15 cellular contexts compared by ENCODE assay signal in the genomic region with DNA sequence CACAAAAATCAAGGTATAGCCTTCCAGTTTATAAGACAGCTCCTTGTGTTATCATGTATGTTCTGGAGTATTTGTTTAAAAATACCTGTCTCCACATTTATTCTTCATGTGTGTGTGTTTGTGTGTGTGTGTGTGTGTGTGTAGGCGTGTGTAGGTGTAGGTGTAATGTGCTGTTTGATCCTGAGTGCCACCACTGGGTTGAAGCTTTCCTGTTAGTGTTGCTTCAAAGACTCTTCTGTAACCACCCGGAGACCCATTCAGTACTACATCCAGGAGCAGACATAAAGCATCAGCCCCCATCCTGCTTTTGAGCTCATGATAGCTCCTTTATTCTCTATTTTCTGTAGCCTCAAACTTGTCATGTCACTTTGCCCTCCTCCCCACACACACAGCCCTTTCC. TPM values are rescaled to one million over a fixed set of nuclear protein-coding genes. Genes with fewer than 3 reads are reported as not detected.
DNase-seq lines count a peak whose midpoint lies in the region; ATAC-seq and TF ChIP-seq lines count a peak whose summit lies in the region.
"Had no signal": no experiment of that assay in that cellular context is flagged by ENCODE, and none has a peak within 500 bp of the region (broad histone marks: within the 10 kb centered on the region; RNA-seq: fewer than 3 reads in every experiment).

No MANE protein-coding gene starts in this region.

- CTCF ChIA-PET in HCT116 (lab: Charles Lee) (no interaction called here), T-cell (lab: Charles Lee) (interaction anchor here in 1 of 2 donors (0.6 to 1.2 kb wide), 2 partner anchors 59 to 182 kb away, joined by 3 read pairs; a partner anchor contains a TSS)

- H3K4me1 ChIP-seq in HCT116 (ENCODE audit: control insufficient read depth in 1 of 2, insufficient read depth in 2 of 2, low read length in 2 of 2) (peaks cover 4 to 32% of the 10 kb centered on the region in 2 experiments; a peak in 2 of 4 replicates), tibial artery (no peaks in the 10 kb centered on the region)
- H3K4me1 ChIP-seq: Caco-2 had no signal

- TF ChIP-seq POLR2A in HCT116 (IDR thresholded peaks at IDR 0.05; ENCODE audit: borderline replicate concordance, extremely low read depth, insufficient read depth, insufficient read length): no peak

- no peaks in the 10 kb centered on the region for H3K27me3 Mint-ChIP-seq in activated naive CD8-positive, alpha-beta T cell
- H3K27me3 Mint-ChIP-seq in activated naive CD8-positive, alpha-beta T cell treated with anti-CD3 and anti-CD28 coated beads for 36 hours: no peaks in the 10 kb centered on the region
- H3K27me3 Mint-ChIP-seq in T-cell: no peaks in the 10 kb centered on the region
- peaks cover 20% of the 10 kb centered on the region for H3K27me3 Mint-ChIP-seq in neural crest cell (ENCODE audit: low read depth)
- H3K27me3 Mint-ChIP-seq in endothelial cell (ENCODE audit: unreplicated experiment): peaks cover 4% of the 10 kb centered on the region
- H3K27me3 Mint-ChIP-seq: B cell had no signal

- H3K4me3 Mint-ChIP-seq in activated naive CD8-positive, alpha-beta T cell: no peak overlapping the region
- H3K4me3 Mint-ChIP-seq in activated naive CD8-positive, alpha-beta T cell treated with anti-CD3 and anti-CD28 coated beads for 36 hours: no peak overlapping the region
- H3K4me3 Mint-ChIP-seq in T-cell: no peak overlapping the region
- no peak overlapping the region for H3K4me3 Mint-ChIP-seq in neural crest cell
- H3K4me3 Mint-ChIP-seq in endothelial cell (ENCODE audit: unreplicated experiment): no peak overlapping the region
- H3K4me3 Mint-ChIP-seq: B cell, H9 had no signal

- no peak for TF ChIP-seq CTCF in HCT116 (IDR thresholded peaks at IDR 0.05 in 2 of 3, conservative IDR thresholded peaks at IDR 0.05 in 1 of 3; ENCODE audit: borderline replicate concordance in 1 of 3, insufficient read depth in 1 of 3, low read depth in 2 of 3, low read length in 2 of 3)
- TF ChIP-seq CTCF in neural crest cell (conservative IDR thresholded peaks at IDR 0.05): no peak
- TF ChIP-seq CTCF in tibial artery (IDR thresholded peaks at IDR 0.05): no peak
- no peak for TF ChIP-seq CTCF in endothelial cell (IDR thresholded peaks at IDR 0.05; ENCODE audit: unreplicated experiment)

- peaks cover 6% of the 10 kb centered on the region; the same call in 1 of the 2 replicates for H3K79me2 ChIP-seq in HCT116 (ENCODE audit: insufficient read depth, low read length)

- H3K4me2 ChIP-seq in HCT116 (ENCODE audit: low read length): 0 out of 2 replicates have a peak overlapping the region, but pooled peaks have one; percentile 57
- H3K4me2 ChIP-seq: BLaER1 treated with 17β-estradiol and CSF1 and Interleukin-3, amounts not matched to agents 10 nM and 100 nM had no signal

- H3K36me3 ChIP-seq in HCT116 (ENCODE audit: control insufficient read depth in 1 of 2, insufficient read depth in 2 of 2, low read length in 2 of 2): no peaks in the 10 kb centered on the region
- no peaks in the 10 kb centered on the region for H3K36me3 ChIP-seq in tibial artery

- no peaks in the 10 kb centered on the region for H3K27me3 ChIP-seq in HCT116 (ENCODE audit: insufficient read depth, low read length)
- no peaks in the 10 kb centered on the region for H3K27me3 ChIP-seq in tibial artery

- no peaks in the 10 kb centered on the region for H3K9me2 ChIP-seq in HCT116 (ENCODE audit: insufficient read depth)

- RAD21 ChIA-PET in HCT116 (lab: Charles Lee; ENCODE audit: low non-redundant PET in 1 of 2, low total read pairs in 2 of 2, uncharacterized antibody in 2 of 2, unreplicated experiment in 2 of 2): no interaction called here

- H2AFZ ChIP-seq in HCT116 (ENCODE audit: low read depth, low read length, poor library complexity, severe bottlenecking): no peak overlapping the region

- H3K4me1 Mint-ChIP-seq in activated naive CD8-positive, alpha-beta T cell (ENCODE audit: low read depth): peaks cover 30% of the 10 kb centered on the region
- H3K4me1 Mint-ChIP-seq in activated naive CD8-positive, alpha-beta T cell treated with anti-CD3 and anti-CD28 coated beads for 36 hours: peaks cover 19% of the 10 kb centered on the region
- H3K4me1 Mint-ChIP-seq in T-cell: peaks cover 7 to 28% (median 22%) of the 10 kb centered on the region in 3 donors
- H3K4me1 Mint-ChIP-seq in neural crest cell: peaks cover 28% of the 10 kb centered on the region
- peaks cover 4% of the 10 kb centered on the region for H3K4me1 Mint-ChIP-seq in endothelial cell (ENCODE audit: unreplicated experiment)

- no TSS peak for BruUV-seq in HCT116 (replicated peaks; lab: Mats Ljungman, UMichigan)

- no peak for TF ChIP-seq RAD21 in HCT116 (IDR thresholded peaks at IDR 0.05; ENCODE audit: low read depth)

- H3K9me3 ChIP-seq in HCT116 (ENCODE audit: control insufficient read depth in 1 of 2, insufficient read depth in 1 of 2, low read depth in 1 of 2, low read length in 2 of 2) (no peaks in the 10 kb centered on the region), tibial artery (no peaks in the 10 kb centered on the region)
- H3K9me3 ChIP-seq: Caco-2 had no signal

- intact Hi-C loops in HCT116 (cut with micrococcal nuclease): no loop called here
- intact Hi-C loops in tibial artery (cut with DNase I; ENCODE audit: low total_unique reads): no loop called here

- POLR2A ChIA-PET in HCT116 (lab: Charles Lee): no interaction called here
- POLR2A ChIA-PET in T-cell (lab: Charles Lee): no interaction called here

- peak overlapping the region; percentile 31 for H3K27ac Mint-ChIP-seq in activated naive CD8-positive, alpha-beta T cell
- H3K27ac Mint-ChIP-seq in activated naive CD8-positive, alpha-beta T cell treated with anti-CD3 and anti-CD28 coated beads for 36 hours: no peak overlapping the region
- H3K27ac Mint-ChIP-seq in T-cell (peak overlapping the region in 1 of 2 donors; percentile 65), neural crest cell (ENCODE audit: unreplicated experiment) (peak overlapping the region; percentile 21), endothelial cell (ENCODE audit: unreplicated experiment) (no peak overlapping the region)
- H3K27ac Mint-ChIP-seq: B cell, H9 had no signal

- no peaks in the 10 kb centered on the region for H3K36me3 Mint-ChIP-seq in activated naive CD8-positive, alpha-beta T cell
- no peaks in the 10 kb centered on the region for H3K36me3 Mint-ChIP-seq in activated naive CD8-positive, alpha-beta T cell treated with anti-CD3 and anti-CD28 coated beads for 36 hours
- no peaks in the 10 kb centered on the region for H3K36me3 Mint-ChIP-seq in T-cell
- H3K36me3 Mint-ChIP-seq in neural crest cell (ENCODE audit: low read depth): peaks cover 6% of the 10 kb centered on the region
- no peaks in the 10 kb centered on the region for H3K36me3 Mint-ChIP-seq in endothelial cell (ENCODE audit: low read depth, unreplicated experiment)

- no peaks in the 10 kb centered on the region for H3K9me3 Mint-ChIP-seq in activated naive CD8-positive, alpha-beta T cell (ENCODE audit: low read depth)
- no peaks in the 10 kb centered on the region for H3K9me3 Mint-ChIP-seq in activated naive CD8-positive, alpha-beta T cell treated with anti-CD3 and anti-CD28 coated beads for 36 hours
- no peaks in the 10 kb centered on the region for H3K9me3 Mint-ChIP-seq in T-cell
- H3K9me3 Mint-ChIP-seq in neural crest cell: peaks cover 6% of the 10 kb centered on the region
- H3K9me3 Mint-ChIP-seq in endothelial cell (ENCODE audit: unreplicated experiment): no peaks in the 10 kb centered on the region

- ATAC-seq in HCT116: no peak
- peak in 3 of 4 experiments; percentile 18 to 34 (median 27) for ATAC-seq in T-cell (replicated peaks in 1 of 4)

- no peak overlapping the region for H3K4me3 ChIP-seq in HCT116 (replicated peaks in 1 of 2; ENCODE audit: low read depth in 1 of 2, low read length in 2 of 2)
- no peak overlapping the region for H3K4me3 ChIP-seq in tibial artery
- H3K4me3 ChIP-seq: BLaER1 treated with 17β-estradiol and CSF1 and Interleukin-3, amounts not matched to agents 10 nM and 100 nM had no signal

- H3K27ac ChIP-seq in HCT116 (ENCODE audit: low read depth, low read length): no peak overlapping the region; the same call in 1 of the 2 replicates
- H3K27ac ChIP-seq in tibial artery: no peak overlapping the region
- H3K27ac ChIP-seq: BLaER1 treated with 17β-estradiol and CSF1 and Interleukin-3, amounts not matched to agents 10 nM and 100 nM had no signal

- no peak overlapping the region for H3K9ac ChIP-seq in HCT116 (ENCODE audit: low read length)
- H3K9ac ChIP-seq: BLaER1 treated with 17β-estradiol and CSF1 and Interleukin-3, amounts not matched to agents 10 nM and 100 nM had no signal

- no peak for DNase-seq in activated naive CD8-positive, alpha-beta T cell treated with anti-CD3 and anti-CD28 coated beads for 36 hours
- DNase-seq in HCT116 (ENCODE audit: low read depth, low spot score) (no peak), T-cell (peak in 13 of 34 experiments; percentile 1 to 24 (median 8)), neural crest cell (ENCODE audit: low read depth, low spot score) (no peak), tibial artery (no peak), NAMALWA (ENCODE audit: low spot score) (no peak), endothelial cell (ENCODE audit: low spot score) (no peak)
- DNase-seq: Caco-2, DMS153, DMS79, GDM1, H9 had no signal

- H4K20me1 ChIP-seq in HCT116 (ENCODE audit: insufficient read depth): no peaks in the 10 kb centered on the region

TF ChIP-seq in HCT116, 20 proteins besides CTCF, POLR2A, EP300 and RAD21 (continues in another document):
- TF ChIP-seq, protein P1, sequence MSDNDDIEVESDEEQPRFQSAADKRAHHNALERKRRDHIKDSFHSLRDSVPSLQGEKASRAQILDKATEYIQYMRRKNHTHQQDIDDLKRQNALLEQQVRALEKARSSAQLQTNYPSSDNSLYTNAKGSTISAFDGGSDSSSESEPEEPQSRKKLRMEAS (IDR thresholded peaks at IDR 0.05): no peak
- TF ChIP-seq ZFX (IDR thresholded peaks at IDR 0.05) (no peak), SRF (IDR thresholded peaks at IDR 0.05; ENCODE audit: low read depth) (no peak)

RNA-seq across cellular contexts. Expression of a gene that starts 3.0 kb away (rescaled TPM):
- 10 to 100 TPM; 10.9 to 12.8 TPM for total RNA-seq in activated naive CD8-positive, alpha-beta T cell treated with anti-CD3 and anti-CD28 coated beads for 36 hours
- total RNA-seq in HCT116 (2021; ENCODE audit: unreplicated experiment) (18.9 TPM), T-cell (1 to 10 TPM; 3.3 to 7.9 (median 7.3) TPM), neural crest cell (25.0 and 27.9 TPM in 2 replicates), endothelial cell (ENCODE audit: unreplicated experiment) (37.8 TPM)
- polyA plus RNA-seq in HCT116 (2012): 14.1 and 14.3 TPM in 2 replicates

RNA-seq across cellular contexts. Expression of a gene that starts 59.3 kb away (rescaled TPM):
- 10 to 100 TPM; 67.6 to 68.6 TPM for total RNA-seq in activated naive CD8-positive, alpha-beta T cell treated with anti-CD3 and anti-CD28 coated beads for 36 hours
- total RNA-seq in HCT116 (2021; ENCODE audit: unreplicated experiment) (28.3 TPM), T-cell (10 to 100 TPM; 10.7 to 21.7 (median 18.7) TPM), neural crest cell (24.1 and 26.3 TPM in 2 replicates), endothelial cell (ENCODE audit: unreplicated experiment) (22.1 TPM)
- 7.3 and 13.1 TPM in 2 replicates for polyA plus RNA-seq in HCT116 (2012)

Comparison
In these comparisons a context has a peak if more than half of its experiments do, and no peak if none do; other contexts are left out.
1. H3K27ac Mint-ChIP-seq: peak in activated naive CD8-positive, alpha-beta T cell (single experiment) and neural crest cell (single experiment); none in activated naive CD8-positive, alpha-beta T cell treated with anti-CD3 and anti-CD28 coated beads for 36 hours (single experiment) and endothelial cell (single experiment).